In genomic region chr7:94298943-94299342, GRCh38 we compare ENCODE assay signal across 13 cellular contexts.
A peak's percentile ranks its signal among the peaks of the same experiment; 100 is the strongest.
DNase-seq lines count a peak whose midpoint lies in the region; ATAC-seq and TF ChIP-seq lines count a peak whose summit lies in the region.
"Had no signal": no experiment of that assay in that cellular context is flagged by ENCODE, and none has a peak within 500 bp of the region (broad histone marks: within the 10 kb centered on the region; RNA-seq: fewer than 3 reads in every experiment).

No MANE protein-coding gene starts in this region.

- H3K4me1 ChIP-seq in skeletal muscle satellite cell (ENCODE audit: control insufficient read depth, insufficient read depth, low read length) = peaks cover 80% of the 10 kb centered on the region

- H3K27me3 ChIP-seq in skeletal muscle satellite cell (ENCODE audit: control insufficient read depth, insufficient read depth, low read length) (no peaks in the 10 kb centered on the region), MG63 (no peaks in the 10 kb centered on the region)

- H3K36me3 ChIP-seq in skeletal muscle satellite cell (ENCODE audit: insufficient read depth, low read length) = no peaks in the 10 kb centered on the region
- no peaks in the 10 kb centered on the region for H3K36me3 ChIP-seq in MG63

- H3K4me2 ChIP-seq in skeletal muscle satellite cell (ENCODE audit: low read length) = peak overlapping the region; percentile 37

- ATAC-seq in GM21619 (IDR thresholded peaks at IDR 0.05; ENCODE audit: unreplicated experiment) (no peak), HG03175 (IDR thresholded peaks at IDR 0.05; ENCODE audit: unreplicated experiment) (no peak), GM19455 (IDR thresholded peaks at IDR 0.05; ENCODE audit: unreplicated experiment) (no peak)
- ATAC-seq: activated naive CD4-positive, alpha-beta T cell treated with anti-CD3 and anti-CD28 coated beads, Interleukin-2, amount 50 U/mL, for 72 hours; naive thymus-derived CD4-positive, alpha-beta T cell had no signal

- H3K4me3 ChIP-seq in fibroblast of villous mesenchyme (ENCODE audit: low read depth, low read length) (no peak overlapping the region), skeletal muscle satellite cell (ENCODE audit: low read length) (peak overlapping the region; percentile 20), MG63 (no peak overlapping the region)

- peak overlapping the region; percentile 80 for H3K9ac ChIP-seq in skeletal muscle satellite cell (ENCODE audit: low read depth, low read length)

- TF ChIP-seq CTCF in fibroblast of villous mesenchyme (IDR thresholded peaks at IDR 0.05; ENCODE audit: insufficient read depth, low read depth, low read length) = no peak

- DNase-seq in Daoy (ENCODE audit: low read depth) = peak; percentile 7
- peak; percentile 81 for DNase-seq in amniotic epithelial cell (ENCODE audit: low read depth)
- DNase-seq in fibroblast of villous mesenchyme (ENCODE audit: low read depth) = peak; percentile 60
- no peak for DNase-seq in MG63
- DNase-seq: activated CD8-positive, alpha-beta memory T cell treated with anti-CD3 and anti-CD28 coated beads for 24 hours; effector CD8-positive, alpha-beta T cell; naive thymus-derived CD4-positive, alpha-beta T cell; NCI-H2171 treated with DMSO at 0.1 percent for 48 hours had no signal

- H3K9me3 ChIP-seq in skeletal muscle satellite cell (replicated peaks; ENCODE audit: low read length) (no peaks in the 10 kb centered on the region), MG63 (no peaks in the 10 kb centered on the region)
